1 cellular context compared by ENCODE assay signal in genomic region chr14:38225946-38226345, GRCh38.
TF ChIP-seq lines count a peak whose summit lies in the region.

No MANE protein-coding gene starts in this region.

TF ChIP-seq in HepG2, 621 proteins besides CTCF, POLR2A, EP300 and RAD21:
- TF ChIP-seq MAFK (conservative IDR thresholded peaks at IDR 0.05 in 1 of 2, IDR thresholded peaks at IDR 0.05 in 1 of 2; ENCODE audit: low read length in 2 of 2) (peak; percentile 89 to 94), MAFF (IDR thresholded peaks at IDR 0.05; ENCODE audit: low read depth, low read length) (peak; percentile 90), ATF7-NPFF (CRISPR knock-in tag; IDR thresholded peaks at IDR 0.05; ENCODE audit: low read depth) (no peak)
